ENCODE assay signal across 1 cellular context in the genomic region with DNA sequence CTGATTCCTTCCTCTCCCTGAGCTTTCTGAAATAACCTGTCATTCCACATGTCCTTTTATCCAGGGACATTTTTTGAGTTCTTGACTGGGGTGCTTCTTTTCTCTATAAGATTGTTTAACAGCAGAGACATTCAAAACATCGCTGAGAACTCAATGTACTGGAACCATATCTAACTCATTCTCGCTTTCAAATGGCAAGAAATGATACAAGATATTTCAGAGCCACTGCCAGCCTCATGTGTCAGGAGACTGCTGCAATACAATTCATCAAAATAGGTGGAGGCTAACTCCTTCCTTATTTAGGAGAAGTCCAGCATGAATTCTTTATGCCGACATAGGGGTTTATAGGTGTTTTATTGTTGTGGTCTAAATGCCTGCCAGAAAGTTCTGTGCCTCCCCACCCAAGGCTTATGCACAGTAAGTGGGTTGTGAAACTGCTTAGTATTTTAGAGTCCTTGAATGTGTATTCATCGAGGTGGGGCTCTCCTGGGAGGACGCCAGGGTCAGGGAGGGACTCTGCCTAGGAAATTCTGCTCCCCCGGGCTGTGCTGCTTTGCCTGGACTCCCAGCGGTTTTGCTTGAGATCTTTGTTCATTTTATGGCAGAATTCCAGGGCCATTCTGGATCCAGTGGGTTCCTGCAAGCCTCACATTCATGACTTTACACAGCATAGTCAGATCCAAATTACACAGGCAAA.
TF ChIP-seq lines count a peak whose summit lies in the region.

No MANE protein-coding gene starts in this region.

TF ChIP-seq in HepG2, 621 proteins besides CTCF, POLR2A, EP300 and RAD21:
- TF ChIP-seq, protein P1, sequence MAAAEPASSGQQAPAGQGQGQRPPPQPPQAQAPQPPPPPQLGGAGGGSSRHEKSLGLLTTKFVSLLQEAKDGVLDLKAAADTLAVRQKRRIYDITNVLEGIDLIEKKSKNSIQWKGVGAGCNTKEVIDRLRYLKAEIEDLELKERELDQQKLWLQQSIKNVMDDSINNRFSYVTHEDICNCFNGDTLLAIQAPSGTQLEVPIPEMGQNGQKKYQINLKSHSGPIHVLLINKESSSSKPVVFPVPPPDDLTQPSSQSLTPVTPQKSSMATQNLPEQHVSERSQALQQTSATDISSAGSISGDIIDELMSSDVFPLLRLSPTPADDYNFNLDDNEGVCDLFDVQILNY (CRISPR knock-in tag; conservative IDR thresholded peaks at IDR 0.05) = no peak
- no peak for TF ChIP-seq ZNF552 (CRISPR knock-in tag; IDR thresholded peaks at IDR 0.05; ENCODE audit: borderline replicate concordance)
- no peak for TF ChIP-seq ARNT2 (CRISPR knock-in tag; IDR thresholded peaks at IDR 0.05; ENCODE audit: low read depth)
- no peak for TF ChIP-seq PCBP1 (IDR thresholded peaks at IDR 0.05; ENCODE audit: borderline replicate concordance, low read depth, low read length)
- no peak for TF ChIP-seq ATF7 (IDR thresholded peaks at IDR 0.05)
- TF ChIP-seq ATF7 (CRISPR knock-in tag; IDR thresholded peaks at IDR 0.05) = no peak
- no peak for TF ChIP-seq PHF8 (CRISPR knock-in tag; IDR thresholded peaks at IDR 0.05)
- TF ChIP-seq SMYD3 (CRISPR knock-in tag; IDR thresholded peaks at IDR 0.05) = no peak
- no peak for TF ChIP-seq NKX3-1 (CRISPR knock-in tag; IDR thresholded peaks at IDR 0.05)
- TF ChIP-seq NRL (CRISPR knock-in tag; IDR thresholded peaks at IDR 0.05; ENCODE audit: borderline replicate concordance) = no peak
- TF ChIP-seq, protein P2, sequence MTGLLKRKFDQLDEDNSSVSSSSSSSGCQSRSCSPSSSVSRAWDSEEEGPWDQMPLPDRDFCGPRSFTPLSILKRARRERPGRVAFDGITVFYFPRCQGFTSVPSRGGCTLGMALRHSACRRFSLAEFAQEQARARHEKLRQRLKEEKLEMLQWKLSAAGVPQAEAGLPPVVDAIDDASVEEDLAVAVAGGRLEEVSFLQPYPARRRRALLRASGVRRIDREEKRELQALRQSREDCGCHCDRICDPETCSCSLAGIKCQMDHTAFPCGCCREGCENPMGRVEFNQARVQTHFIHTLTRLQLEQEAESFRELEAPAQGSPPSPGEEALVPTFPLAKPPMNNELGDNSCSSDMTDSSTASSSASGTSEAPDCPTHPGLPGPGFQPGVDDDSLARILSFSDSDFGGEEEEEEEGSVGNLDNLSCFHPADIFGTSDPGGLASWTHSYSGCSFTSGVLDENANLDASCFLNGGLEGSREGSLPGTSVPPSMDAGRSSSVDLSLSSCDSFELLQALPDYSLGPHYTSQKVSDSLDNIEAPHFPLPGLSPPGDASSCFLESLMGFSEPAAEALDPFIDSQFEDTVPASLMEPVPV (CRISPR knock-in tag; IDR thresholded peaks at IDR 0.05) = no peak
- TF ChIP-seq NCOA1 (CRISPR knock-in tag; IDR thresholded peaks at IDR 0.05) = no peak
- no peak for TF ChIP-seq NFE2L2 (IDR thresholded peaks at IDR 0.05; ENCODE audit: low read length)
- no peak for TF ChIP-seq MZF1 (CRISPR knock-in tag; IDR thresholded peaks at IDR 0.05; ENCODE audit: borderline replicate concordance)
- no peak for TF ChIP-seq SRSF1 (optimal IDR thresholded peaks at IDR 0.05; ENCODE audit: low read depth, low read length)
- TF ChIP-seq ZNF468 (CRISPR knock-in tag; IDR thresholded peaks at IDR 0.05) = no peak
